In the genomic region with DNA sequence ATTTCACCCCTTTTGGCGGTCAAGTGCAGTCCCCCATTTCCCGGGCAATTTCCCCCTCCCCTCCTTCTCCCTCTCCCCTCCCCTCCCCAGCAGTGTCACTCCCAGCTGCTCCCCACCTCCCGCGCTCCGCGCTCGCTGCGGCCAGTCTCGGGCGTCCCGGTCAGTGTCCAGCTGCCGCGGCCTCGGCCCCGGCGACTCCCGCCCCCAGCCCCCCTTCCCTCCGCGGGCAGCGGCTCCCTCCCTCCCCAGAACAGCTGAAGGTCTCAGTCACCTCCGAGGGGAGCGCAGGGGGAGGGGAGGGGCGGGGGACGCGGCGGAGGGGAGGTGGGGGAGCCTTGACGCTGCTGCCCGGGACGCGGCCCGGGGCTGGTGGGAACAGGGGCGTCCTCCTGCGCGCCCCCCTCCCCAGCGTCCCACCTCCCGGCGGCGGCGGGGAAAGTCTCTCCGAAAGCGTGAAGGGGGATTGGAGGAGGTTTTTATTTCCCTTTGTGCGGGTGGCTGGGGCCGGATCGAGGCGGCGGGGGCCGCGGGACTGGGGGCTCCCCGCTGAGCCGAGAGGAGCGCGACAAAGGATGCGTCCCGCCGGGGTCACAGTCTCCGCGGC, we compare ENCODE assay signal across 1 cellular context.
TF ChIP-seq lines count a peak whose summit lies in the region.

A gene with protein sequence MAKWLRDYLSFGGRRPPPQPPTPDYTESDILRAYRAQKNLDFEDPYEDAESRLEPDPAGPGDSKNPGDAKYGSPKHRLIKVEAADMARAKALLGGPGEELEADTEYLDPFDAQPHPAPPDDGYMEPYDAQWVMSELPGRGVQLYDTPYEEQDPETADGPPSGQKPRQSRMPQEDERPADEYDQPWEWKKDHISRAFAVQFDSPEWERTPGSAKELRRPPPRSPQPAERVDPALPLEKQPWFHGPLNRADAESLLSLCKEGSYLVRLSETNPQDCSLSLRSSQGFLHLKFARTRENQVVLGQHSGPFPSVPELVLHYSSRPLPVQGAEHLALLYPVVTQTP (plus strand): TSS at position 341 of the 604 bp plus-strand sequence. CDS start 798 bp downstream, outside the sequence.

TF ChIP-seq in HepG2, 621 proteins besides CTCF, POLR2A, EP300 and RAD21:
- TF ChIP-seq ELF1 (CRISPR knock-in tag; IDR thresholded peaks at IDR 0.05), result no peak
- no peak for TF ChIP-seq YEATS2 (CRISPR knock-in tag; IDR thresholded peaks at IDR 0.05; ENCODE audit: borderline replicate concordance)
TF ChIP-seq in HepG2: peak in this region for 0.
